Comparison of ENCODE assay signal across 1 cellular context in the genomic region with DNA sequence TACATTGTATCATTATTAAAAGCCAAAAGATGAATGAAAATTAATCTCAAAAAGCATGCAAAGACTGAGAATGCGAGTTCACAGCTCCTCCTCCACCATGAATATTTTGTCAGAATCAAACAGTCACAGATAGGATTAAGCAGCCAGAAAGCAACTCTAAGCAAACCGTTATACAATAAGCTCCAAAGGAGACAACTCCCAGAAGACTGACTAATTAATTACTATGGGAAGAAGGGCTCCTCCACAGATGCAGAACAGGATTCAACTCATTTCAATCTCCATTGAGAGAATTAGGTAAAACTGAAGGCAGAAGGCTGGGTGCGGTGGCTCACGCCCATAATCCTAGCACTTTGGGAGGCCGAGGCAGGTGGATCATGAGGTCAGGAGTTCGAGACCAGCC.
TF ChIP-seq lines count a peak whose summit lies in the region.

No MANE protein-coding gene starts in this region.

TF ChIP-seq in H1, 55 proteins besides CTCF, POLR2A, EP300 and RAD21:
- TF ChIP-seq BRCA1 (IDR thresholded peaks at IDR 0.05; ENCODE audit: low read depth, low read length), result no peak
- TF ChIP-seq MAFK (IDR thresholded peaks at IDR 0.05; ENCODE audit: low read depth, low read length), result no peak
- TF ChIP-seq BCL11A (IDR thresholded peaks at IDR 0.05; ENCODE audit: low read depth in 2 of 2, low read length in 2 of 2), result no peak
- no peak for TF ChIP-seq CREB1 (IDR thresholded peaks at IDR 0.05)
- TF ChIP-seq KDM1A (IDR thresholded peaks at IDR 0.05; ENCODE audit: borderline replicate concordance, low read length), result no peak
- TF ChIP-seq SP2 (IDR thresholded peaks at IDR 0.05; ENCODE audit: low read length), result no peak
- TF ChIP-seq, protein P1, sequence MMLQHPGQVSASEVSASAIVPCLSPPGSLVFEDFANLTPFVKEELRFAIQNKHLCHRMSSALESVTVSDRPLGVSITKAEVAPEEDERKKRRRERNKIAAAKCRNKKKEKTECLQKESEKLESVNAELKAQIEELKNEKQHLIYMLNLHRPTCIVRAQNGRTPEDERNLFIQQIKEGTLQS (IDR thresholded peaks at IDR 0.05; ENCODE audit: insufficient read depth, low read depth, low read length), result no peak
- TF ChIP-seq TAF1 (IDR thresholded peaks at IDR 0.05; ENCODE audit: low read depth, low read length), result no peak
